19 cellular contexts compared by ENCODE assay signal in genomic region chr1:174276087-174276486, GRCh38.
DNase-seq lines count a peak whose midpoint lies in the region; ATAC-seq, FAIRE-seq and TF ChIP-seq lines count a peak whose summit lies in the region.
"Had no signal": no experiment of that assay in that cellular context is flagged by ENCODE, and none has a peak within 500 bp of the region (broad histone marks: within the 10 kb centered on the region; RNA-seq: fewer than 3 reads in every experiment).

No MANE protein-coding gene starts in this region.

- H3K9me3 ChIP-seq in vagina: no peaks in the 10 kb centered on the region
- H3K9me3 ChIP-seq: transverse colon had no signal

- no peaks in the 10 kb centered on the region for H3K27me3 Mint-ChIP-seq in Calu3 (ENCODE audit: unreplicated experiment)
- H3K27me3 Mint-ChIP-seq: activated naive CD8-positive, alpha-beta T cell had no signal

- H3K4me3 Mint-ChIP-seq in Calu3 (ENCODE audit: low read depth, unreplicated experiment): no peak overlapping the region
- H3K4me3 Mint-ChIP-seq: activated naive CD8-positive, alpha-beta T cell; activated T-cell treated with anti-CD3 and anti-CD28 coated beads, Interleukin-2, amount 50 U/mL, for 72 hours; CD8-positive, alpha-beta T cell had no signal

- no peaks in the 10 kb centered on the region for H3K9me3 Mint-ChIP-seq in Calu3 (ENCODE audit: low read depth, unreplicated experiment)
- H3K9me3 Mint-ChIP-seq: activated T-cell treated with anti-CD3 and anti-CD28 coated beads, Interleukin-2, amount 50 U/mL, for 72 hours; CD8-positive, alpha-beta T cell had no signal

- H3K27me3 ChIP-seq in vagina: no peaks in the 10 kb centered on the region
- H3K27me3 ChIP-seq: transverse colon had no signal

- no TSS peak for BruUV-seq in Calu3 (replicated peaks; lab: Mats Ljungman, UMichigan)

- FAIRE-seq in GM19239 (lab: Jason Lieb, UNC): peak; percentile 65

- TF ChIP-seq CTCF in GM12864 (IDR thresholded peaks at IDR 0.05; ENCODE audit: low read depth, low read length, missing control alignments): no peak
- TF ChIP-seq CTCF in vagina (IDR thresholded peaks at IDR 0.05): no peak
- TF ChIP-seq CTCF in Calu3 (IDR thresholded peaks at IDR 0.05; ENCODE audit: unreplicated experiment): no peak

- TF ChIP-seq POLR2A in Raji (IDR thresholded peaks at IDR 0.05; ENCODE audit: insufficient read depth, low read depth, low read length) (0 out of 2 replicates have a peak, but pooled peaks have one; percentile 12), vagina (IDR thresholded peaks at IDR 0.05) (no peak)

- H3K36me3 Mint-ChIP-seq in Calu3 (ENCODE audit: insufficient read depth, unreplicated experiment): no peaks in the 10 kb centered on the region

- no peaks in the 10 kb centered on the region for H3K4me1 ChIP-seq in vagina
- H3K4me1 ChIP-seq: transverse colon had no signal

- peak; percentile 21 for DNase-seq in GM12864 (ENCODE audit: low read depth)
- no peak for DNase-seq in GM19239 (ENCODE audit: insufficient read length, low spot score)
- no peak for DNase-seq in GDM1 (lab: John Stamatoyannopoulos, UW)
- DNase-seq in vagina (ENCODE audit: extremely low spot score in 2 of 2): no peak
- DNase-seq in Calu3: no peak
- DNase-seq in ACHN: no peak
- DNase-seq: activated T-cell treated with anti-CD3 and anti-CD28 coated beads, Interleukin-2, amount 50 U/mL, for 72 hours; CD8-positive, alpha-beta T cell; head of caudate nucleus; KBM-7; MV-4-11; NCI-H187 treated with DMSO at 0.1 percent for 48 hours; NCI-H524; right cardiac atrium; stimulated activated naive CD8-positive, alpha-beta T cell treated with anti-CD3 and anti-CD28 coated beads, Interleukin-15, Interleukin-2, amounts not matched to agents 100 U/mL and 50 U/mL, for 24 hours; transverse colon had no signal

- peaks cover 0 to 5% of the 10 kb centered on the region in 2 donors for H3K36me3 ChIP-seq in vagina

- H3K27ac Mint-ChIP-seq in Calu3 (ENCODE audit: unreplicated experiment): no peak overlapping the region
- H3K27ac Mint-ChIP-seq: activated naive CD8-positive, alpha-beta T cell; activated T-cell treated with anti-CD3 and anti-CD28 coated beads, Interleukin-2, amount 50 U/mL, for 72 hours; CD8-positive, alpha-beta T cell had no signal

- intact Hi-C loops in vagina (cut with DNase I): no loop called here
- intact Hi-C loops in Calu3 (cut with micrococcal nuclease; ENCODE audit: unreplicated experiment): no loop called here

- CTCF ChIA-PET in Calu3 (lab: Charles Lee): interaction anchor here (1.1 kb wide), 1 partner anchor 13 kb away, joined by 3 read pairs; no protein-coding TSS in a partner anchor

- H3K4me1 Mint-ChIP-seq in Calu3 (ENCODE audit: low read depth, unreplicated experiment): no peaks in the 10 kb centered on the region

- H3K27ac ChIP-seq in vagina: no peak overlapping the region
- H3K27ac ChIP-seq: transverse colon had no signal

- in situ Hi-C loops in ACHN (cut with HindIII; ENCODE audit: low pct_ligation_motif_present, low pct_unique_long_range_greater_than_20kb, low sequenced_read_pairs): no loop called here

- ATAC-seq in HG02759 (IDR thresholded peaks at IDR 0.05; ENCODE audit: unreplicated experiment): peak; percentile 81
- ATAC-seq: activated T-cell treated with anti-CD3 and anti-CD28 coated beads, Interleukin-2, amount 50 U/mL, for 72 hours; CD8-positive, alpha-beta T cell; right cardiac atrium; stimulated activated naive CD8-positive, alpha-beta T cell treated with anti-CD3 and anti-CD28 coated beads, Interleukin-15, Interleukin-2, amounts not matched to agents 100 U/mL and 50 U/mL, for 24 hours had no signal

- no peak overlapping the region for H3K4me3 ChIP-seq in GM12864 (ENCODE audit: low read depth, low read length)
- no peak overlapping the region for H3K4me3 ChIP-seq in vagina
- H3K4me3 ChIP-seq: transverse colon had no signal
